Comparison of ENCODE assay signal across 19 cellular contexts in the genomic region with DNA sequence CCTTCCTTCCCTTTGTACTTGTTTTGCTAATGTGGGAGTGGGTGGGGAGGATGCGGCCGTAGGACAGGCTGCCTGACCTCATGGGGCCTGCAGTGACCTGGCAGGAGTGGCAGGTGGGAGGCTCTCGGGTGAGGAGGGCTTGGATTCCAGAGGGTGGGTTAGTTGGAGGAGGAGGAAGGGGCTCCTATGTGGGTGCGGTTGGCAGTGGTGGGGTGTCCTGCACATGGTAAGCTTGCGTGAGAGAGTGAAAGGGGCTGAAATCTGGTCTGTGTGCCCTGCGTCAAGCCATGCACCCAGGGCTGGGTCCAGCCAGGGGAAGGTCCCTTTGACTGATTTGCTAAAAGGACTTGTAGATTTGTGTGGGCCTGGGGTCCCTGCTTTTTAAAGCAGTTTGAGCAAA.
"Had no signal": no experiment of that assay in that cellular context is flagged by ENCODE, and none has a peak within 500 bp of the region (broad histone marks: within the 10 kb centered on the region; RNA-seq: fewer than 3 reads in every experiment).

No MANE protein-coding gene starts in this region.

- H3K27ac Mint-ChIP-seq: activated naive CD8-positive, alpha-beta T cell; activated T-cell treated with anti-CD3 and anti-CD28 coated beads, Interleukin-2, amount 50 U/mL, for 72 hours; dendritic cell treated with granulocyte-macrophage colony-stimulating factor and Interleukin-4, amounts not matched to agents 40 ng/mL and 50 ng/mL, for 4 days; memory B cell; stimulated activated memory B cell treated with anti-CD40 and anti-IgM and Interleukin-4, amounts not matched to agents 10 μg/mL and 1 μg/mL and 100 μg/mL, for 72 hours had no signal

- DNase-seq: activated CD4-positive, alpha-beta T cell treated with anti-CD3 and anti-CD28 coated beads, Interleukin-2, amount 50 U/mL, for 4 hours; activated gamma-delta T cell treated with Interleukin-2 at 50 U/mL for 16 hours; activated T-cell treated with anti-CD3 and anti-CD28 coated beads, Interleukin-2, amount 50 U/mL, for 72 hours; effector CD8-positive, alpha-beta T cell; esophagus squamous epithelium; heart right ventricle; immature natural killer cell; mucosa of descending colon; naive thymus-derived CD4-positive, alpha-beta T cell; posterior cingulate gyrus; sigmoid colon; stimulated activated CD4-positive, alpha-beta T cell treated with anti-CD3 and anti-CD28 coated beads, Interleukin-4, amount 100 ng/mL, for 24 hours; testis had no signal

- H3K9me3 ChIP-seq: esophagus squamous epithelium, heart right ventricle, mucosa of descending colon, sigmoid colon, testis, upper lobe of left lung had no signal

- H3K4me3 Mint-ChIP-seq: activated naive CD8-positive, alpha-beta T cell; activated T-cell treated with anti-CD3 and anti-CD28 coated beads, Interleukin-2, amount 50 U/mL, for 72 hours; dendritic cell treated with granulocyte-macrophage colony-stimulating factor and Interleukin-4, amounts not matched to agents 40 ng/mL and 50 ng/mL, for 4 days; immature natural killer cell; memory B cell; naive thymus-derived CD4-positive, alpha-beta T cell; stimulated activated memory B cell treated with anti-CD40 and anti-IgM and Interleukin-4, amounts not matched to agents 10 μg/mL and 1 μg/mL and 100 μg/mL, for 72 hours had no signal

- H3K27me3 Mint-ChIP-seq: activated naive CD8-positive, alpha-beta T cell; dendritic cell treated with granulocyte-macrophage colony-stimulating factor and Interleukin-4, amounts not matched to agents 40 ng/mL and 50 ng/mL, for 4 days; memory B cell; naive thymus-derived CD4-positive, alpha-beta T cell; stimulated activated memory B cell treated with anti-CD40 and anti-IgM and Interleukin-4, amounts not matched to agents 10 μg/mL and 1 μg/mL and 100 μg/mL, for 72 hours had no signal

- ATAC-seq: activated CD4-positive, CD25-positive, alpha-beta regulatory T cell treated with anti-CD3 and anti-CD28 coated beads, Interleukin-2, amount 50 U/mL, for 24 hours; activated T-cell treated with anti-CD3 and anti-CD28 coated beads, Interleukin-2, amount 50 U/mL, for 72 hours; heart right ventricle; mucosa of descending colon; naive thymus-derived CD4-positive, alpha-beta T cell; stimulated activated memory B cell treated with anti-CD40 and anti-IgM and Interleukin-4, amounts not matched to agents 10 μg/mL and 1 μg/mL and 100 μg/mL, for 72 hours had no signal
